ENCODE assay signal across 15 cellular contexts in the genomic region with DNA sequence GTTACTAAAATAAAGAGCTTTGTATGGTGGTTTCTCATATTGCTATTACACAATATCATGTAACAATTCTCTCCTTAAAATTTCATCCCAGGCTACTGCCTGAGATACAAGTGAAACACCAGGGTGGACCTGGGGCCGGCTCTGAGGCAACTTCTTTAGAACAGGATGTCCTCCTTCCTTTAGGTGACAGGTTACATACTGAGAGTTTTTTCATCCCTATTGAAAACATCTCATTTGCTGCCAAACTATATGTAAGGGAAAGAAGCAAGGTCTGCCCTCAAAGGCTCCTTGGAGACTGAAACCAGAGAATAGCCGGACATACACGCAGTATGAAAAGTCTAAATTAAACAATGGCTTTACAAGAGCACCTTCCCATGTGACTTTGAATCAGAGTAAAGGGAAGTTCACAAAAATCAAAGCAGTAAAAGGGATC.
DNase-seq lines count a peak whose midpoint lies in the region; ATAC-seq and TF ChIP-seq lines count a peak whose summit lies in the region.
"Had no signal": no experiment of that assay in that cellular context is flagged by ENCODE, and none has a peak within 500 bp of the region (broad histone marks: within the 10 kb centered on the region; RNA-seq: fewer than 3 reads in every experiment).

No MANE protein-coding gene starts in this region.

- TF ChIP-seq CTCF in RWPE2 (IDR thresholded peaks at IDR 0.05; ENCODE audit: poor library complexity, severe bottlenecking) (no peak), parathyroid adenoma (IDR thresholded peaks at IDR 0.05) (no peak), smooth muscle cell (IDR thresholded peaks at IDR 0.05; ENCODE audit: borderline replicate concordance, insufficient read depth, poor library complexity, severe bottlenecking) (no peak)

- peak overlapping the region; percentile 76 for H2AFZ ChIP-seq in parathyroid adenoma
- no peak overlapping the region for H2AFZ ChIP-seq in smooth muscle cell (ENCODE audit: low read depth)

- H3K79me2 ChIP-seq in parathyroid adenoma (no peaks in the 10 kb centered on the region), smooth muscle cell (ENCODE audit: low read depth) (no peaks in the 10 kb centered on the region)

- H3K4me3 ChIP-seq in RWPE2 (ENCODE audit: severe bottlenecking): no peak overlapping the region
- no peak overlapping the region for H3K4me3 ChIP-seq in parathyroid adenoma (ENCODE audit: low read depth, low read length)
- no peak overlapping the region for H3K4me3 ChIP-seq in smooth muscle cell
- H3K4me3 ChIP-seq: coronary artery had no signal

- H3F3A ChIP-seq in smooth muscle cell (ENCODE audit: low read depth): no peaks in the 10 kb centered on the region

- ATAC-seq in RWPE2 (ENCODE audit: low read depth) (0 out of 3 replicates have a peak, but pooled peaks have one; percentile 25), GM19324 (IDR thresholded peaks at IDR 0.05; ENCODE audit: low FRiP score, unreplicated experiment) (no peak)

- H3K4me1 ChIP-seq in RWPE2 (ENCODE audit: insufficient read depth, poor library complexity, severe bottlenecking) (peaks cover 20% of the 10 kb centered on the region), parathyroid adenoma (peaks cover 12% of the 10 kb centered on the region), smooth muscle cell (ENCODE audit: low read depth) (peaks cover 30% of the 10 kb centered on the region)

- H3K4me2 ChIP-seq in parathyroid adenoma (ENCODE audit: low read length) (no peak overlapping the region), smooth muscle cell (no peak overlapping the region)

- no peak overlapping the region for H3K9ac ChIP-seq in parathyroid adenoma
- H3K9ac ChIP-seq in smooth muscle cell (ENCODE audit: low read depth): no peak overlapping the region

- H3K9me3 ChIP-seq in RWPE2 (ENCODE audit: severe bottlenecking) (no peaks in the 10 kb centered on the region), parathyroid adenoma (ENCODE audit: control insufficient read depth, low read length) (no peaks in the 10 kb centered on the region), smooth muscle cell (replicated peaks; ENCODE audit: low read depth) (no peaks in the 10 kb centered on the region)

- H3K27me3 ChIP-seq in RWPE2 (ENCODE audit: insufficient read depth, poor library complexity, severe bottlenecking): no peaks in the 10 kb centered on the region
- H3K27me3 ChIP-seq in parathyroid adenoma (ENCODE audit: control insufficient read depth, insufficient read depth, low read length): no peaks in the 10 kb centered on the region
- H3K27me3 ChIP-seq in smooth muscle cell (ENCODE audit: low read depth): no peaks in the 10 kb centered on the region

- H3K36me3 ChIP-seq in RWPE2 (ENCODE audit: low read depth) (no peaks in the 10 kb centered on the region), parathyroid adenoma (ENCODE audit: control insufficient read depth, insufficient read depth, low read length) (no peaks in the 10 kb centered on the region), smooth muscle cell (ENCODE audit: low read depth) (no peaks in the 10 kb centered on the region)

- H3K27ac ChIP-seq in RWPE2 (ENCODE audit: poor library complexity, severe bottlenecking) (no peak overlapping the region), parathyroid adenoma (peak overlapping the region; percentile 78), smooth muscle cell (ENCODE audit: low read depth) (no peak overlapping the region)
- H3K27ac ChIP-seq: coronary artery had no signal

- 87% methylated on average over 3 of the region's 3 CpGs for WGBS in smooth muscle cell (ENCODE audit: low lambda C conversion rate)

- DNase-seq in GM03348 (ENCODE audit: low spot score): peak; percentile 6
- DNase-seq in RWPE2 (ENCODE audit: low spot score): no peak
- peak; percentile 45 for DNase-seq in fibroblast of the conjunctiva (ENCODE audit: low read depth)
- DNase-seq in SHP77 treated with DMSO at 0.1 percent for 48 hours (lab: John Stamatoyannopoulos, UW): no peak
- no peak for DNase-seq in smooth muscle cell (lab: John Stamatoyannopoulos, UW; ENCODE audit: unreplicated experiment)
- no peak for DNase-seq in foreskin melanocyte
- DNase-seq: activated CD4-positive, alpha-beta T cell treated with anti-CD3 and anti-CD28 coated beads, Interleukin-2, amount 10 ng/mL, durations not matched to agents 7 days and 5 days; activated gamma-delta T cell; head of caudate nucleus; NCI-H526; stimulated activated CD4-positive, alpha-beta T cell treated with anti-CD3 and anti-CD28 coated beads, Interleukin-12 subunit alpha, Interleukin-12 subunit beta, amount 100 ng/mL, for 4 hours; stimulated activated CD8-positive, alpha-beta memory T cell treated with anti-CD3 and anti-CD28 coated beads, Interleukin-4, amount 100 ng/mL, for 48 hours had no signal

- no peaks in the 10 kb centered on the region for H4K20me1 ChIP-seq in smooth muscle cell (ENCODE audit: low read depth)

Comparison
In these comparisons a context has a peak if more than half of its experiments do, and no peak if none do; other contexts are left out.
1. DNase-seq: peak in GM03348 (single experiment) and fibroblast of the conjunctiva (single experiment); none in RWPE2 (single experiment), SHP77 treated with DMSO at 0.1 percent for 48 hours (single experiment), smooth muscle cell (single experiment) and foreskin melanocyte (single experiment).